Comparison of ENCODE assay signal across 8 cellular contexts in the genomic region with DNA sequence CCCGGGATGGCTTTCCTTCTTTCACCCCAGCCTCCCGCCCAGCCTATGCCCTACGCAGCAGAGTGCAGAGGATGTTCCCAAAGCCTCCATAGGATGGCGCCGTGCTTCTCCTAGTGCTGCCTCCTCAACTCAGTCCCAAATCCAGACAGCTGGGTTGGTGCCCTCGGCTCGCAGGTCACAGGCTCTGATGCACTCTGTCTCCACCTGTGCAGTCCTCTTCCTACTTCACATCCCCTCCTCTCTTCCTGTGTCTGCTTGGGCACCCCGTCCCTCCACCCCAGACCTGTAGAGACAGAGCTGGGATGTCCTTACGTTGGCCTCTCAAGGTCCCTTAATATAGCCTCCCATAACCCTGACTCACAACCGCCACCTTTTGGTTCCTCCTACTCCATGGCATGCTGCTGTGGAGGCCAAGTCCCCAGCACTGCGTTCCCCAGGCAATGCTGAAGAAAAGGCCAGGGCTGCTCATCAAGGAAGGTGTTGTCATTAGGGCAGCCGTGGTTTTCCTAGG.
DNase-seq lines count a peak whose midpoint lies in the region; ATAC-seq and TF ChIP-seq lines count a peak whose summit lies in the region.

No MANE protein-coding gene starts in this region.

- H3K27me3 ChIP-seq in OCI-LY1 (ENCODE audit: insufficient read depth, low read length), result no peaks in the 10 kb centered on the region
- no peaks in the 10 kb centered on the region for H3K27me3 ChIP-seq in neural progenitor cell

- H3K4me1 Mint-ChIP-seq in neural progenitor cell, result peaks cover 26% of the 10 kb centered on the region

- H3K9ac ChIP-seq in OCI-LY1 (ENCODE audit: low read length) (no peak overlapping the region), neural progenitor cell (no peak overlapping the region)

- H3K9me3 ChIP-seq in OCI-LY1 (ENCODE audit: low read length), result no peaks in the 10 kb centered on the region
- no peaks in the 10 kb centered on the region for H3K9me3 ChIP-seq in neural progenitor cell (ENCODE audit: low read depth)

- H3F3A ChIP-seq in OCI-LY1 (ENCODE audit: insufficient read depth, low read length) (no peaks in the 10 kb centered on the region), neural progenitor cell (ENCODE audit: low read depth) (no peaks in the 10 kb centered on the region)

- no peak overlapping the region for H3K27ac Mint-ChIP-seq in neural progenitor cell

- H3K36me3 Mint-ChIP-seq in neural progenitor cell, result no peaks in the 10 kb centered on the region

- H3K79me2 ChIP-seq in OCI-LY1 (ENCODE audit: insufficient read depth, low read length) (no peaks in the 10 kb centered on the region), neural progenitor cell (ENCODE audit: low read depth) (no peaks in the 10 kb centered on the region)

- H3K27ac ChIP-seq in OCI-LY1 (ENCODE audit: low read depth, low read length, poor library complexity, severe bottlenecking), result no peak overlapping the region
- H3K27ac ChIP-seq in neural progenitor cell, result no peak overlapping the region

- no peaks in the 10 kb centered on the region for H3K9me2 ChIP-seq in OCI-LY1 (ENCODE audit: low read depth, low read length)

- H3K4me1 ChIP-seq in OCI-LY1 (ENCODE audit: insufficient read depth, low read length, severe bottlenecking), result no peaks in the 10 kb centered on the region
- no peaks in the 10 kb centered on the region for H3K4me1 ChIP-seq in neural progenitor cell

- H3K4me2 ChIP-seq in OCI-LY1 (ENCODE audit: low read length) (no peak overlapping the region), neural progenitor cell (no peak overlapping the region)

- ATAC-seq in GM18867 (IDR thresholded peaks at IDR 0.05; ENCODE audit: unreplicated experiment), result peak; percentile 53

- H3K36me3 ChIP-seq in OCI-LY1 (ENCODE audit: insufficient read depth, low read length), result no peaks in the 10 kb centered on the region
- no peaks in the 10 kb centered on the region for H3K36me3 ChIP-seq in neural progenitor cell

- TF ChIP-seq CTCF in OCI-LY1 (IDR thresholded peaks at IDR 0.05; ENCODE audit: low read length) (peak; percentile 26), neural progenitor cell (IDR thresholded peaks at IDR 0.05) (peak; percentile 55)

- H3K4me3 ChIP-seq in OCI-LY1 (ENCODE audit: low read depth, low read length, poor library complexity, severe bottlenecking) (no peak overlapping the region), neural progenitor cell (no peak overlapping the region)

- H3K4me3 Mint-ChIP-seq in neural progenitor cell, result peak overlapping the region; percentile 39

- H4K20me1 ChIP-seq in OCI-LY1 (ENCODE audit: insufficient read depth, low read length), result no peaks in the 10 kb centered on the region
- H4K20me1 ChIP-seq in neural progenitor cell (ENCODE audit: low read depth), result no peaks in the 10 kb centered on the region

- DNase-seq in A172 (ENCODE audit: low spot score) (peak; percentile 31), cerebellar cortex (ENCODE audit: low spot score) (peak; percentile 16), neural progenitor cell (ENCODE audit: low spot score) (peak; percentile 72), cerebellum (ENCODE audit: low spot score) (no peak), SW480 (ENCODE audit: low spot score) (no peak), NCI-H226 (no peak)

- H2AFZ ChIP-seq in OCI-LY1 (ENCODE audit: low read length) (no peak overlapping the region), neural progenitor cell (replicated peaks) (no peak overlapping the region)

- peaks cover 15% of the 10 kb centered on the region for H3K27me3 Mint-ChIP-seq in neural progenitor cell (ENCODE audit: insufficient read depth, low read depth)

- H3K9me3 Mint-ChIP-seq in neural progenitor cell, result no peaks in the 10 kb centered on the region

Comparison
In these comparisons a context has a peak if more than half of its experiments do, and no peak if none do; other contexts are left out.
1. DNase-seq: peak in A172 (single experiment), cerebellar cortex (single experiment) and neural progenitor cell (single experiment); none in cerebellum (single experiment), SW480 (single experiment) and NCI-H226 (single experiment).